In genomic region chr6:95784019-95784418, GRCh38 we compare ENCODE assay signal across 19 cellular contexts.
A peak's percentile ranks its signal among the peaks of the same experiment; 100 is the strongest.
DNase-seq lines count a peak whose midpoint lies in the region; ATAC-seq and TF ChIP-seq lines count a peak whose summit lies in the region.
"Had no signal": no experiment of that assay in that cellular context is flagged by ENCODE, and none has a peak within 500 bp of the region (broad histone marks: within the 10 kb centered on the region; RNA-seq: fewer than 3 reads in every experiment).

No MANE protein-coding gene starts in this region.

- CTCF ChIA-PET in A673 (lab: Charles Lee) = no interaction called here

- no peaks in the 10 kb centered on the region for H3K36me3 ChIP-seq in A673 (ENCODE audit: insufficient read depth, low read length, poor library complexity, severe bottlenecking)
- H3K36me3 ChIP-seq: BLaER1 treated with 17β-estradiol and CSF1 and Interleukin-3, amounts not matched to agents 10 nM and 100 nM; HAP-1 had no signal

- H3K4me3 ChIP-seq in A673 (ENCODE audit: low read depth, low read length, poor library complexity, severe bottlenecking) = no peak overlapping the region
- H3K4me3 ChIP-seq: BLaER1 treated with 17β-estradiol and CSF1 and Interleukin-3, amounts not matched to agents 10 nM and 100 nM; GM12878; GM23248; HAP-1 had no signal

- H3K27me3 ChIP-seq in A673 (replicated peaks; ENCODE audit: insufficient read depth, low read depth, low read length, poor library complexity) = no peaks in the 10 kb centered on the region
- H3K27me3 ChIP-seq: BLaER1 treated with 17β-estradiol and CSF1 and Interleukin-3, amounts not matched to agents 10 nM and 100 nM had no signal

- no TSS peak for BruUV-seq in A673 (replicated peaks; lab: Mats Ljungman, UMichigan)

- no peaks in the 10 kb centered on the region for H3K9me3 ChIP-seq in A673 (ENCODE audit: low read depth, low read length, poor library complexity, severe bottlenecking)
- H3K9me3 ChIP-seq: BLaER1 treated with 17β-estradiol and CSF1 and Interleukin-3, amounts not matched to agents 10 nM and 100 nM; HAP-1 had no signal

- intact Hi-C loops in A673 (cut with micrococcal nuclease; ENCODE audit: unreplicated experiment) = no loop called here

- no peak for ATAC-seq in HG02571 (IDR thresholded peaks at IDR 0.05; ENCODE audit: unreplicated experiment)
- ATAC-seq: CD8-positive, alpha-beta T cell had no signal

- H3K4me1 ChIP-seq in A673 (ENCODE audit: insufficient read depth, low read length, poor library complexity, severe bottlenecking) = no peaks in the 10 kb centered on the region
- H3K4me1 ChIP-seq: BLaER1 treated with 17β-estradiol and CSF1 and Interleukin-3, amounts not matched to agents 10 nM and 100 nM; HAP-1 had no signal

- POLR2A ChIA-PET in A673 (lab: Charles Lee; ENCODE audit: low non-redundant PET) = no interaction called here

- DNase-seq in A673 (ENCODE audit: low spot score) (peak; percentile 3), HT1080 (ENCODE audit: low read depth) (peak; percentile 16), NCI-H82 (lab: John Stamatoyannopoulos, UW) (peak; percentile 33), NCI-H510A treated with DMSO at 0.1 percent for 48 hours (lab: John Stamatoyannopoulos, UW) (no peak), activated gamma-delta T cell (lab: John Stamatoyannopoulos, UW) (no peak)
- no peak for DNase-seq in activated CD4-positive, alpha-beta T cell treated with anti-CD3 and anti-CD28 coated beads, Interleukin-2, amount 50 U/mL, for 4 hours
- DNase-seq: 8988T; Calu3; CD8-positive, alpha-beta T cell; DMS 273 treated with DMSO at 0.1 percent for 48 hours; DMS53; DND-41; EL; GM23248 had no signal

- TF ChIP-seq CTCF in A673 (conservative IDR thresholded peaks at IDR 0.05; ENCODE audit: low read depth, low read length) = no peak
- TF ChIP-seq CTCF in VCaP (conservative IDR thresholded peaks at IDR 0.05) = no peak

- no peak overlapping the region for H3K27ac ChIP-seq in A673 (ENCODE audit: low read depth, low read length, poor library complexity, severe bottlenecking)
- peak overlapping the region; percentile 46; the same call in 1 of the 2 replicates for H3K27ac ChIP-seq in VCaP
- H3K27ac ChIP-seq: BLaER1 treated with 17β-estradiol and CSF1 and Interleukin-3, amounts not matched to agents 10 nM and 100 nM; GM23248 had no signal

Comparison
In these comparisons a context has a peak if more than half of its experiments do, and no peak if none do; other contexts are left out.
1. DNase-seq: peak in A673 (single experiment), HT1080 (single experiment) and NCI-H82 (single experiment); none in NCI-H510A treated with DMSO at 0.1 percent for 48 hours (single experiment), activated gamma-delta T cell (single experiment) and activated CD4-positive, alpha-beta T cell treated with anti-CD3 and anti-CD28 coated beads, Interleukin-2, amount 50 U/mL, for 4 hours (0 of 2).